Comparison of ENCODE assay signal across 13 cellular contexts in the genomic region with DNA sequence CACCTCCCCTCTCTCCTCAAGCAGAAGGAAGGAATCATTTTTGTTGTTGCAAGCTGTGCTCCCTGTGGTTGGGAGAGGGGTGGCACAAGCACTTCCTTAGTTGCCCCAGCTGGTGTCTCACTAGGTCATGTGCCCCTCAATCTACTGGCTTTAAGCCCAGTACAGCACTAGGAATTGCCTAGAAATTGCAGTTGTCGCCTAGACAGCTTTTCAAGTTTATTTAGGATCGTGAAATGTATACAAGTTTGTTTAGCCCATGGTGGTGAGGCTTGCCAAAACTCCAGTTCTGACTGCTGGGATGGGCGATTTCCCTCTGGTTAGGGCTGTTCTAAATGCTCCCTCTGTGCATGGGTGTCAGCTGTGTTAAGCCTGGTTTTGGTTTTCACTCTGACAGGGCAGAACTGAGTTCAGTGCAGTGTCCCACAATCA.
A peak's percentile ranks its signal among the peaks of the same experiment; 100 is the strongest.
DNase-seq lines count a peak whose midpoint lies in the region; ATAC-seq and TF ChIP-seq lines count a peak whose summit lies in the region.
"Had no signal": no experiment of that assay in that cellular context is flagged by ENCODE, and none has a peak within 500 bp of the region (broad histone marks: within the 10 kb centered on the region; RNA-seq: fewer than 3 reads in every experiment).

No MANE protein-coding gene starts in this region.

- no peaks in the 10 kb centered on the region for H3K9me3 Mint-ChIP-seq in T-cell
- H3K9me3 Mint-ChIP-seq: activated naive CD8-positive, alpha-beta T cell treated with anti-CD3 and anti-CD28 coated beads, Interleukin-2, amount 10 ng/mL, durations not matched to agents 7 days and 5 days; stimulated activated effector memory CD8-positive, alpha-beta T cell treated with anti-CD3 and anti-CD28 coated beads, Interleukin-12 subunit alpha, Interleukin-12 subunit beta, amount 100 ng/mL, for 72 hours had no signal

- H3K4me3 ChIP-seq in aorta (ENCODE audit: low read length in 2 of 2) (no peak overlapping the region), ascending aorta (no peak overlapping the region)
- H3K4me3 ChIP-seq: prostate gland had no signal

- H3K9me3 ChIP-seq in aorta (ENCODE audit: control insufficient read depth, low read length) (no peaks in the 10 kb centered on the region), ascending aorta (no peaks in the 10 kb centered on the region)
- H3K9me3 ChIP-seq: prostate gland had no signal

- H3K27ac ChIP-seq in aorta (ENCODE audit: low read depth in 1 of 2, low read length in 2 of 2) (no peak overlapping the region), ascending aorta (no peak overlapping the region)
- H3K27ac ChIP-seq: prostate gland had no signal

- CTCF ChIA-PET in T-cell (lab: Charles Lee) = no interaction called here

- no peak overlapping the region for H3K4me3 Mint-ChIP-seq in T-cell
- H3K4me3 Mint-ChIP-seq: activated naive CD8-positive, alpha-beta T cell treated with anti-CD3 and anti-CD28 coated beads, Interleukin-2, amount 10 ng/mL, durations not matched to agents 7 days and 5 days; stimulated activated effector memory CD8-positive, alpha-beta T cell treated with anti-CD3 and anti-CD28 coated beads, Interleukin-12 subunit alpha, Interleukin-12 subunit beta, amount 100 ng/mL, for 72 hours had no signal

- WGBS in aorta, 2 donors = 26 to 41% methylated on average over 3 of the region's 3 CpGs

- H3K36me3 Mint-ChIP-seq in T-cell = no peaks in the 10 kb centered on the region
- H3K36me3 Mint-ChIP-seq: activated naive CD8-positive, alpha-beta T cell treated with anti-CD3 and anti-CD28 coated beads, Interleukin-2, amount 10 ng/mL, durations not matched to agents 7 days and 5 days; stimulated activated effector memory CD8-positive, alpha-beta T cell treated with anti-CD3 and anti-CD28 coated beads, Interleukin-12 subunit alpha, Interleukin-12 subunit beta, amount 100 ng/mL, for 72 hours had no signal

- H3K4me1 Mint-ChIP-seq in T-cell = no peaks in the 10 kb centered on the region
- H3K4me1 Mint-ChIP-seq: activated naive CD8-positive, alpha-beta T cell treated with anti-CD3 and anti-CD28 coated beads, Interleukin-2, amount 10 ng/mL, durations not matched to agents 7 days and 5 days; stimulated activated effector memory CD8-positive, alpha-beta T cell treated with anti-CD3 and anti-CD28 coated beads, Interleukin-12 subunit alpha, Interleukin-12 subunit beta, amount 100 ng/mL, for 72 hours had no signal

- ATAC-seq in left ventricle myocardium superior (peak; percentile 56), aorta (ENCODE audit: low FRiP score) (peak; percentile 33), T-cell (replicated peaks in 1 of 4) (no peak)
- ATAC-seq: Right ventricle myocardium inferior; stimulated activated effector memory CD8-positive, alpha-beta T cell treated with anti-CD3 and anti-CD28 coated beads, Interleukin-12 subunit alpha, Interleukin-12 subunit beta, amount 100 ng/mL, for 72 hours had no signal

- peaks cover 12 to 19% of the 10 kb centered on the region in 2 donors for H3K27me3 Mint-ChIP-seq in T-cell

- DNase-seq in left ventricle myocardium superior = no peak
- DNase-seq in cardiac septum (ENCODE audit: low spot score) = no peak
- peak; percentile 49 to 81 for DNase-seq in NCI-H2081 (lab: John Stamatoyannopoulos, UW)
- DNase-seq in foreskin melanocyte = peak; percentile 32
- DNase-seq in aorta = peak in 1 of 2 donors; percentile 58
- no peak for DNase-seq in T-cell
- DNase-seq in ascending aorta (ENCODE audit: low spot score in 2 of 2) = no peak
- DNase-seq in NOMO-1 treated with DMSO at 0.1 percent for 48 hours (lab: John Stamatoyannopoulos, UW; ENCODE audit: unreplicated experiment) = no peak
- DNase-seq: activated naive CD8-positive, alpha-beta T cell treated with anti-CD3 and anti-CD28 coated beads, Interleukin-2, amount 10 ng/mL, durations not matched to agents 7 days and 5 days; HCEC 1CT had no signal

- H3K4me1 ChIP-seq in aorta (ENCODE audit: control insufficient read depth in 1 of 2, insufficient read depth in 2 of 2, low read length in 2 of 2) (no peaks in the 10 kb centered on the region), ascending aorta (no peaks in the 10 kb centered on the region)
- H3K4me1 ChIP-seq: prostate gland had no signal

- H3K36me3 ChIP-seq in aorta (ENCODE audit: control insufficient read depth in 1 of 2, insufficient read depth in 2 of 2, low read length in 1 of 2) = no peaks in the 10 kb centered on the region
- no peaks in the 10 kb centered on the region for H3K36me3 ChIP-seq in ascending aorta
- H3K36me3 ChIP-seq: prostate gland had no signal

- H3K27me3 ChIP-seq in aorta (ENCODE audit: control insufficient read depth in 1 of 2, insufficient read depth in 2 of 2, low read length in 1 of 2) (no peaks in the 10 kb centered on the region), ascending aorta (no peaks in the 10 kb centered on the region)

- TF ChIP-seq CTCF in ascending aorta (IDR thresholded peaks at IDR 0.05) = no peak

- intact Hi-C loops in left ventricle myocardium superior (cut with micrococcal nuclease) = no loop called here
- intact Hi-C loops in cardiac septum (cut with DNase I) = no loop called here
- intact Hi-C loops in aorta (cut with DNase I) = no loop called here
- intact Hi-C loops in ascending aorta (cut with DNase I) = no loop called here

- H3K27ac Mint-ChIP-seq in T-cell = no peak overlapping the region
- H3K27ac Mint-ChIP-seq: activated naive CD8-positive, alpha-beta T cell treated with anti-CD3 and anti-CD28 coated beads, Interleukin-2, amount 10 ng/mL, durations not matched to agents 7 days and 5 days; stimulated activated effector memory CD8-positive, alpha-beta T cell treated with anti-CD3 and anti-CD28 coated beads, Interleukin-12 subunit alpha, Interleukin-12 subunit beta, amount 100 ng/mL, for 72 hours had no signal

- POLR2A ChIA-PET in T-cell (lab: Charles Lee) = no interaction called here

Comparison
In these comparisons a context has a peak if more than half of its experiments do, and no peak if none do; other contexts are left out.
1. ATAC-seq: peak in left ventricle myocardium superior (single experiment) and aorta (single experiment); none in T-cell (0 of 4).
2. DNase-seq: peak in NCI-H2081 (2 of 2) and foreskin melanocyte (single experiment); none in left ventricle myocardium superior (single experiment), cardiac septum (single experiment), T-cell (0 of 34), ascending aorta (0 of 2) and NOMO-1 treated with DMSO at 0.1 percent for 48 hours (single experiment).